ENCODE assay signal across 18 cellular contexts in the genomic region with DNA sequence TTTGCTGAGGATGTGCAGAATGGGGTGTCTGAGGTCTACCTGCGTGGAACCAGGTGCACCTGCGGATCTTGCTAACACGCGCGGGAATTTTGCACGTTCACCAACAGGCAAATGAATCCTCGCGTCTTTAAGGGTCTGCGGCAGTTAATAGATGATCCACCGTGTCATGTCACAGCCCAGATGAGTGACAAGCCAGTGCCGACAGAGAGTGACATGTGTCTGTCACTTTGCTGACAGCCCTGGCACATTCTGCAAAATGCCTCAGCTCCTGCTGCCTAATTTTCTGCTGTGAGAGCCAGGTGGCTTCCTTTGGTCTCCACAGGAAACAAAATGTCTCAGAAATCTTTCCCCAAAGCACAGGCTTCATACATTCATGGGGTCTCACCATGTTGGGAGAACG. TPM values are rescaled to one million over a fixed set of nuclear protein-coding genes. Genes with fewer than 3 reads are reported as not detected.
A peak's percentile ranks its signal among the peaks of the same experiment; 100 is the strongest.
DNase-seq lines count a peak whose midpoint lies in the region; ATAC-seq, FAIRE-seq and TF ChIP-seq lines count a peak whose summit lies in the region.
"Had no signal": no experiment of that assay in that cellular context is flagged by ENCODE, and none has a peak within 500 bp of the region (broad histone marks: within the 10 kb centered on the region; RNA-seq: fewer than 3 reads in every experiment).

No MANE protein-coding gene starts in this region.

- no peak overlapping the region for H2BK12ac ChIP-seq in H1 (ENCODE audit: low read depth, low read length)

- H2BK15ac ChIP-seq in H1 (ENCODE audit: low read length): no peak overlapping the region

- CTCF ChIA-PET in HepG2 (lab: Yijun Ruan, JAX; ENCODE audit: low intra/inter-chr PET ratio, low total read pairs) (no interaction called here), H1 (lab: Charles Lee; ENCODE audit: partially characterized antibody) (no interaction called here)

- TF ChIP-seq RAD21 in HepG2 (CRISPR knock-in tag; IDR thresholded peaks at IDR 0.05): no peak
- no peak for TF ChIP-seq RAD21 in H1 (IDR thresholded peaks at IDR 0.05 in 1 of 2, conservative IDR thresholded peaks at IDR 0.05 in 1 of 2; ENCODE audit: low read depth in 2 of 2, low read length in 2 of 2)

- in situ Hi-C loops in HepG2 (cut with HindIII; ENCODE audit: extremely low pct_ligation_motif_present, low pct_unique_long_range_greater_than_20kb): no loop called here
- in situ Hi-C loops in transverse colon (cut with MboI; ENCODE audit: low pct_ligation_motif_present in 1 of 4, low pct_unique_long_range_greater_than_20kb in 1 of 4, low sequenced_read_pairs in 3 of 4): no loop called here

- H3K79me2 ChIP-seq in HepG2 (ENCODE audit: insufficient read depth, low read length) (no peaks in the 10 kb centered on the region), H1 (ENCODE audit: control insufficient read depth in 1 of 2, insufficient read depth in 2 of 2, low read length in 2 of 2) (no peaks in the 10 kb centered on the region)

- H3K27ac ChIP-seq in HepG2 (ENCODE audit: extremely low read length, insufficient read depth, low read length) (no peak overlapping the region), right lobe of liver (no peak overlapping the region), H1 (ENCODE audit: low read depth, low read length) (no peak overlapping the region), transverse colon (no peak overlapping the region)
- H3K27ac ChIP-seq: BLaER1, Peyer's patch had no signal

- H3K56ac ChIP-seq in H1 (replicated peaks; ENCODE audit: insufficient read length, low read depth, low read length): no peak overlapping the region

- H2BK5ac ChIP-seq in H1 (ENCODE audit: low read depth, low read length): no peak overlapping the region

- H3K4me3 Mint-ChIP-seq in stimulated activated effector memory CD8-positive, alpha-beta T cell treated with anti-CD3 and anti-CD28 coated beads, Interleukin-12 subunit alpha, Interleukin-12 subunit beta, amount 100 ng/mL, for 72 hours: no peak overlapping the region
- H3K4me3 Mint-ChIP-seq: IgD-negative memory B cell had no signal

- 76% methylated on average over 12 of the region's 12 CpGs for WGBS in HepG2 (ENCODE audit: low lambda C conversion rate)
- 56% methylated on average over 6 of the region's 12 CpGs for WGBS in right lobe of liver (ENCODE audit: insufficient coverage, low coverage, low lambda C conversion rate, missing lambda C conversion rate)
- 72% methylated on average over 12 of the region's 12 CpGs; no CpG with 5 or more reads in 1 of the 2 experiments for WGBS in H1 (ENCODE audit: extremely low coverage in 1 of 2, insufficient coverage in 1 of 2, insufficient read length in 1 of 2, insufficient replicate concordance in 2 of 2, low coverage in 1 of 2, low lambda C conversion rate in 2 of 2, missing lambda C conversion rate in 1 of 2), 2 experiments
- 79% methylated on average over 12 of the region's 12 CpGs; no CpG with 5 or more reads in 1 of the 2 donors for WGBS in transverse colon (ENCODE audit: low coverage in 1 of 2), 2 donors

- DNase-seq in NCI-H748 (lab: John Stamatoyannopoulos, UW; ENCODE audit: unreplicated experiment): peak; percentile 17
- DNase-seq in NCI-H748 treated with DMSO at 0.1 percent for 48 hours (lab: John Stamatoyannopoulos, UW): no peak
- DNase-seq in HepG2 (ENCODE audit: low spot score): no peak
- DNase-seq in right lobe of liver: no peak
- no peak for DNase-seq in H1 (ENCODE audit: low read depth in 1 of 2, low spot score in 2 of 2)
- DNase-seq in stimulated activated effector memory CD8-positive, alpha-beta T cell treated with anti-CD3 and anti-CD28 coated beads, Interleukin-12 subunit alpha, Interleukin-12 subunit beta, amount 100 ng/mL, for 72 hours (ENCODE audit: low spot score in 2 of 2): no peak
- DNase-seq in transverse colon: no peak
- DNase-seq: 8988T, DMS 273 treated with DMSO at 0.1 percent for 48 hours, EL, NCI-H1048, NCI-H774, Peyer's patch, Right ventricle myocardium superior had no signal

- H3K14ac ChIP-seq in H1 (ENCODE audit: insufficient read length): no peak overlapping the region

- H2AFZ ChIP-seq in HepG2 (ENCODE audit: low read length): no peak overlapping the region
- H2AFZ ChIP-seq in H1 (ENCODE audit: low read length): no peak overlapping the region

- H2BK20ac ChIP-seq in H1 (ENCODE audit: low read length): no peak overlapping the region

- no peak overlapping the region for H4K8ac ChIP-seq in H1 (ENCODE audit: extremely low read depth, insufficient read depth, low read length)

- no peak overlapping the region for H3K9ac ChIP-seq in HepG2 (ENCODE audit: insufficient read depth, low read depth, low read length)
- no peak overlapping the region for H3K9ac ChIP-seq in H1 (replicated peaks in 1 of 4; ENCODE audit: extremely low read depth in 1 of 4, low read depth in 3 of 4, low read length in 3 of 4)
- H3K9ac ChIP-seq: BLaER1 had no signal

- no peaks in the 10 kb centered on the region for H3K9me3 ChIP-seq in HepG2 (ENCODE audit: low read length)
- no peaks in the 10 kb centered on the region for H3K9me3 ChIP-seq in right lobe of liver
- no peaks in the 10 kb centered on the region for H3K9me3 ChIP-seq in H1 (ENCODE audit: insufficient read depth in 2 of 2, low read depth in 1 of 2, low read length in 1 of 2)
- no peaks in the 10 kb centered on the region for H3K9me3 ChIP-seq in transverse colon
- H3K9me3 ChIP-seq: BLaER1, Peyer's patch had no signal

- H2BK120ac ChIP-seq in H1 (replicated peaks; ENCODE audit: low read depth, low read length): no peak overlapping the region

- no peak for TF ChIP-seq EP300 in HepG2 (IDR thresholded peaks at IDR 0.05; ENCODE audit: low read depth in 2 of 2, low read length in 2 of 2)
- TF ChIP-seq EP300 in HepG2 (CRISPR knock-in tag; IDR thresholded peaks at IDR 0.05; ENCODE audit: borderline replicate concordance): no peak
- no peak for TF ChIP-seq EP300 in H1 (IDR thresholded peaks at IDR 0.05; ENCODE audit: borderline replicate concordance in 1 of 2, low read depth in 2 of 2, low read length in 2 of 2)
- no peak for TF ChIP-seq EP300 in transverse colon (IDR thresholded peaks at IDR 0.05; ENCODE audit: low read depth)

- H3K27me3 ChIP-seq in HepG2 (ENCODE audit: control insufficient read depth in 1 of 2, insufficient read depth in 2 of 2, low read length in 2 of 2) (no peaks in the 10 kb centered on the region), right lobe of liver (no peaks in the 10 kb centered on the region), H1 (replicated peaks in 1 of 4; ENCODE audit: control insufficient read depth in 3 of 4, extremely low read depth in 1 of 4, insufficient read depth in 3 of 4, low read length in 3 of 4) (no peaks in the 10 kb centered on the region; a peak in 2 of 7 replicates), transverse colon (no peaks in the 10 kb centered on the region)
- H3K27me3 ChIP-seq: BLaER1, Peyer's patch had no signal

- H3K4me1 ChIP-seq in HepG2 (ENCODE audit: insufficient read depth, low read length) (no peaks in the 10 kb centered on the region), right lobe of liver (no peaks in the 10 kb centered on the region), H1 (replicated peaks in 1 of 4; ENCODE audit: control insufficient read depth in 3 of 4, insufficient read depth in 4 of 4, low read length in 3 of 4) (no peaks in the 10 kb centered on the region), transverse colon (no peaks in the 10 kb centered on the region)
- H3K4me1 ChIP-seq: Peyer's patch had no signal

- POLR2A ChIA-PET in HepG2 (lab: Yijun Ruan, JAX) (no interaction called here), H1 (lab: Charles Lee; ENCODE audit: partially characterized antibody) (no interaction called here)

- no peaks in the 10 kb centered on the region for H3K79me1 ChIP-seq in H1 (ENCODE audit: low read depth, low read length)

- no peak overlapping the region for H3K18ac ChIP-seq in H1 (ENCODE audit: extremely low read depth, low read length)

- BruUV-seq in HepG2 (replicated peaks; lab: Mats Ljungman, UMichigan): no TSS peak

- H3K23ac ChIP-seq in H1 (ENCODE audit: insufficient read length): no peak overlapping the region

- no peaks in the 10 kb centered on the region for H3K36me3 Mint-ChIP-seq in stimulated activated effector memory CD8-positive, alpha-beta T cell treated with anti-CD3 and anti-CD28 coated beads, Interleukin-12 subunit alpha, Interleukin-12 subunit beta, amount 100 ng/mL, for 72 hours
- H3K36me3 Mint-ChIP-seq: IgD-negative memory B cell had no signal

- H2AK5ac ChIP-seq in H1 (ENCODE audit: low read depth, low read length): no peak overlapping the region

- no peak overlapping the region for H4K91ac ChIP-seq in H1 (replicated peaks; ENCODE audit: insufficient read length, low read length)

- peaks cover 23% of the 10 kb centered on the region for H3K9me3 Mint-ChIP-seq in stimulated activated effector memory CD8-positive, alpha-beta T cell treated with anti-CD3 and anti-CD28 coated beads, Interleukin-12 subunit alpha, Interleukin-12 subunit beta, amount 100 ng/mL, for 72 hours

- H4K5ac ChIP-seq in H1 (ENCODE audit: insufficient read length, low read depth, low read length): no peak overlapping the region

- FAIRE-seq in HepG2 (lab: Jason Lieb, UNC): no peak
- no peak for FAIRE-seq in H1 (lab: Jason Lieb, UNC)
- FAIRE-seq: H54 had no signal

- TF ChIP-seq POLR2A in HepG2 (IDR thresholded peaks at IDR 0.05; ENCODE audit: insufficient read depth in 1 of 2, low read depth in 2 of 2, low read length in 2 of 2) (no peak), right lobe of liver (IDR thresholded peaks at IDR 0.05) (no peak), H1 (IDR thresholded peaks at IDR 0.05; ENCODE audit: control extremely low read depth in 1 of 2, low read depth in 2 of 2, low read length in 2 of 2) (no peak), transverse colon (IDR thresholded peaks at IDR 0.05) (no peak)

- H3K4ac ChIP-seq in H1 (replicated peaks; ENCODE audit: insufficient read length, low read depth, low read length): no peak overlapping the region

- no peak overlapping the region for H3K27ac Mint-ChIP-seq in stimulated activated effector memory CD8-positive, alpha-beta T cell treated with anti-CD3 and anti-CD28 coated beads, Interleukin-12 subunit alpha, Interleukin-12 subunit beta, amount 100 ng/mL, for 72 hours
- H3K27ac Mint-ChIP-seq: IgD-negative memory B cell had no signal

- H3K4me2 ChIP-seq in HepG2 (ENCODE audit: low read depth, low read length) (no peak overlapping the region), H1 (ENCODE audit: insufficient read depth in 1 of 2, low read depth in 2 of 2, low read length in 2 of 2) (no peak overlapping the region)
- H3K4me2 ChIP-seq: BLaER1 had no signal

- H3K4me3 ChIP-seq in HepG2 (replicated peaks in 1 of 3; ENCODE audit: insufficient read depth in 1 of 3, low read depth in 2 of 3, low read length in 3 of 3): no peak overlapping the region
- no peak overlapping the region for H3K4me3 ChIP-seq in right lobe of liver
- no peak overlapping the region for H3K4me3 ChIP-seq in H1 (ENCODE audit: extremely low read depth in 1 of 4, insufficient read depth in 2 of 4, low read depth in 3 of 4, low read length in 4 of 4)
- H3K4me3 ChIP-seq in transverse colon: no peak overlapping the region
- H3K4me3 ChIP-seq: BLaER1, Peyer's patch had no signal

- H3K36me3 ChIP-seq in HepG2 (replicated peaks in 1 of 2; ENCODE audit: control insufficient read depth in 1 of 2, insufficient read depth in 2 of 2, low read length in 2 of 2) (no peaks in the 10 kb centered on the region), right lobe of liver (no peaks in the 10 kb centered on the region), H1 (ENCODE audit: control insufficient read depth in 2 of 4, insufficient read depth in 4 of 4, low read length in 3 of 4) (no peaks in the 10 kb centered on the region), transverse colon (no peaks in the 10 kb centered on the region)
- H3K36me3 ChIP-seq: BLaER1, Peyer's patch had no signal

- peaks cover 2% of the 10 kb centered on the region; the same call in 1 of the 2 replicates for H3K23me2 ChIP-seq in H1 (ENCODE audit: low read depth, low read length)

- H3K4me1 Mint-ChIP-seq in stimulated activated effector memory CD8-positive, alpha-beta T cell treated with anti-CD3 and anti-CD28 coated beads, Interleukin-12 subunit alpha, Interleukin-12 subunit beta, amount 100 ng/mL, for 72 hours: no peaks in the 10 kb centered on the region
- H3K4me1 Mint-ChIP-seq: IgD-negative memory B cell had no signal

- ATAC-seq in HepG2: peak; percentile 50
- ATAC-seq in right lobe of liver: no peak
- ATAC-seq in stimulated activated effector memory CD8-positive, alpha-beta T cell treated with anti-CD3 and anti-CD28 coated beads, Interleukin-12 subunit alpha, Interleukin-12 subunit beta, amount 100 ng/mL, for 72 hours: peak; percentile 55
- ATAC-seq in HG03378 (IDR thresholded peaks at IDR 0.05; ENCODE audit: unreplicated experiment): no peak

- no peaks in the 10 kb centered on the region for H4K20me1 ChIP-seq in HepG2 (ENCODE audit: insufficient read depth, low read length)
- no peaks in the 10 kb centered on the region for H4K20me1 ChIP-seq in H1 (replicated peaks in 1 of 2; ENCODE audit: control insufficient read depth in 1 of 2, insufficient read depth in 2 of 2, low read length in 2 of 2)
- H4K20me1 ChIP-seq: BLaER1 had no signal

- TF ChIP-seq CTCF in HepG2 (CRISPR knock-in tag; IDR thresholded peaks at IDR 0.05) (no peak), right lobe of liver (IDR thresholded peaks at IDR 0.05) (no peak), H1 (IDR thresholded peaks at IDR 0.05; ENCODE audit: control extremely low read depth in 1 of 3, insufficient read depth in 1 of 3, low read depth in 1 of 3, low read length in 3 of 3) (no peak), transverse colon (IDR thresholded peaks at IDR 0.05) (no peak)

- intact Hi-C loops in HepG2 (cut with micrococcal nuclease; ENCODE audit: unreplicated experiment): no loop called here
- intact Hi-C loops in right lobe of liver (cut with DNase I): no loop called here
- intact Hi-C loops in transverse colon (cut with DNase I; ENCODE audit: low total_unique reads): no loop called here

RNA-seq across cellular contexts. Expression of gene SHOX, which starts 56.2 kb away (rescaled TPM):
- total RNA-seq in HepG2 (2016; rRNA removed; fragmentation: Illumina TruSeq; extraction: Trizol): not detected in 2 replicates
- total RNA-seq in HepG2 (2016; cell fraction: cytosol; rRNA removed; fragmentation: Illumina TruSeq; extraction: Trizol; ENCODE audit: low read depth): not detected in 2 replicates
- not detected in 2 replicates for total RNA-seq in HepG2 (2016; cell fraction: insoluble cytoplasmic fraction; rRNA removed; fragmentation: Illumina TruSeq; extraction: Trizol)
- not detected in 2 replicates for total RNA-seq in HepG2 (2016; cell fraction: membrane; rRNA removed; fragmentation: Illumina TruSeq; extraction: Trizol)
- total RNA-seq in HepG2 (2016; cell fraction: nucleus; rRNA removed; fragmentation: Illumina TruSeq; extraction: Trizol): not detected in 2 replicates
- polyA plus RNA-seq in HepG2 (2011; rRNA removed): not detected in 2 replicates
- not detected in 2 replicates for polyA plus RNA-seq in HepG2 (2011; cell fraction: cytosol; rRNA removed)
- polyA plus RNA-seq in HepG2 (2011; cell fraction: nucleus; rRNA removed): not detected in 2 replicates
- not detected in 2 replicates for polyA plus RNA-seq in HepG2 (2012)
- polyA plus RNA-seq in HepG2 (2016; cell fraction: cytosol; fragmentation: Illumina TruSeq; extraction: Trizol; ENCODE audit: low read depth): not detected in 2 replicates
- not detected in 2 replicates for polyA plus RNA-seq in HepG2 (2016; cell fraction: insoluble cytoplasmic fraction; fragmentation: Illumina TruSeq; extraction: Trizol; ENCODE audit: low read depth)
- not detected in 2 replicates for polyA plus RNA-seq in HepG2 (2016; cell fraction: membrane; fragmentation: Illumina TruSeq; extraction: Trizol; ENCODE audit: low read depth)
- polyA plus RNA-seq in HepG2 (2016; cell fraction: nucleus; fragmentation: Illumina TruSeq; extraction: Trizol; ENCODE audit: insufficient read depth, low read depth): not detected in 2 replicates
- not detected in 2 replicates for polyA minus RNA-seq in HepG2 (2011; rRNA and poly(A)+ RNA removed; ENCODE audit: low replicate concordance)
- not detected in 2 replicates for polyA minus RNA-seq in HepG2 (2011; cell fraction: cytosol; rRNA and poly(A)+ RNA removed)
- not detected in 2 replicates for polyA minus RNA-seq in HepG2 (2011; cell fraction: nucleus; rRNA and poly(A)+ RNA removed)
- total RNA-seq in right lobe of liver: not detected
- total RNA-seq in H1 (2021; fragmentation: NEBNext Ultra II Directional; extraction: Animal tissue kit (Norgen Biotek cat#: 25700)): 0.15 TPM in 1 of 2 replicates, not detected in the other
- polyA plus RNA-seq in H1 (2011; rRNA removed): 0.05 and 0.06 TPM in 2 replicates
- polyA plus RNA-seq in H1 (2011; cell fraction: cytosol; rRNA removed): 0.12 TPM
- 0.16 TPM for polyA plus RNA-seq in H1 (2011; cell fraction: nucleus; rRNA removed)
- polyA plus RNA-seq in H1 (2012, experiment 1 of 2): 0.06 to 0.09 TPM in 2 of 4 replicates, not detected in the others
- polyA plus RNA-seq in H1 (2012, experiment 2 of 2): not detected
- 0.02 TPM for polyA plus RNA-seq in H1 (2013, experiment 1 of 2)
- not detected for polyA plus RNA-seq in H1 (2013, experiment 2 of 2)
- polyA minus RNA-seq in H1 (2011; rRNA and poly(A)+ RNA removed): 0.05 TPM in 1 of 2 replicates, not detected in the other
- polyA minus RNA-seq in H1 (2011; cell fraction: cytosol; rRNA and poly(A)+ RNA removed): not detected
- not detected for polyA minus RNA-seq in H1 (2011; cell fraction: nucleus; rRNA and poly(A)+ RNA removed)
- 1 to 10 TPM in 1 of 4 donors, under 1 TPM in 2, not detected in 1; 0.14 to 2.6 (median 0.16) TPM for total RNA-seq in transverse colon
- total RNA-seq: Peyer's patch, Right ventricle myocardium superior had no signal
- polyA plus RNA-seq: IgD-negative memory B cell had no signal

Comparison
In these comparisons a context has a peak if more than half of its experiments do, and no peak if none do; other contexts are left out.
1. ATAC-seq: peak in HepG2 (single experiment) and stimulated activated effector memory CD8-positive, alpha-beta T cell treated with anti-CD3 and anti-CD28 coated beads, Interleukin-12 subunit alpha, Interleukin-12 subunit beta, amount 100 ng/mL, for 72 hours (single experiment); none in right lobe of liver (0 of 4) and HG03378 (single experiment).